Comparison of ENCODE assay signal across 1 cellular context in genomic region chr2:85340034-85340892, GRCh38.
TF ChIP-seq lines count a peak whose summit lies in the region.

No MANE protein-coding gene starts in this region.

TF ChIP-seq in GM23338, 12 proteins besides CTCF, POLR2A, EP300 and RAD21 (continued from another document):
- TF ChIP-seq ZNF462 (CRISPR knock-in tag; IDR thresholded peaks at IDR 0.05) = no peak
- no peak for TF ChIP-seq NANOG (IDR thresholded peaks at IDR 0.05; ENCODE audit: borderline replicate concordance)
